In the genomic region with DNA sequence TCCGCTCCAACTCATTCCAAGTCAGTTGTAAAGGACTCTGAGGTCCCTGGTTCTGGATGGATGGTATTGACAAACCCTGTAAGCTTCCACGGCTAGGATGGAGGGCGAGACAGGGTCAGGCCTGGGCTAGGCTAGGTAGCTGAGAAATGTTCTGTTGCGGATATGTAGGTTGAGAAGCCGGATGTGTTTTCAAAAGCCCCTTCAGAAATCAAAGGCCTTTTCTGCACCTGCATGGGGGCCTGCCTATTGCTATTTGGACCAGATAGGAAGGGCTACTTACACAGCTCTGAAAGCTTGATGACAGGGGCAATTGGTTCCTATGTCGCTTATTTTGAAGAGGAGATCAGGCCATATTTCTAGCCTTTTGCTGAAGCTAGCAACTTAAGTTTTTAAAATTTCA, we compare ENCODE assay signal across 29 cellular contexts. TPM values are rescaled to one million over a fixed set of nuclear protein-coding genes. Genes with fewer than 3 reads are reported as not detected.
"Had no signal": no experiment of that assay in that cellular context is flagged by ENCODE, and none has a peak within 500 bp of the region (broad histone marks: within the 10 kb centered on the region; RNA-seq: fewer than 3 reads in every experiment).

No MANE protein-coding gene starts in this region.

- H3K27me3 Mint-ChIP-seq: progenitor cell of endocrine pancreas; stimulated activated naive CD8-positive, alpha-beta T cell treated with anti-CD3 and anti-CD28 coated beads, Interleukin-15, Interleukin-2, amounts not matched to agents 100 ng/mL and 50 ng/mL, for 24 hours had no signal

- H3K27ac ChIP-seq: neural progenitor cell, ovary, parathyroid adenoma, psoas muscle, right lobe of liver, sigmoid colon, stomach, thoracic aorta, thyroid gland, tibial nerve, upper lobe of left lung, vagina had no signal

- H3K4me1 ChIP-seq: neural progenitor cell, parathyroid adenoma, psoas muscle, right lobe of liver, sigmoid colon, stomach, thyroid gland, tibial nerve, upper lobe of left lung, vagina had no signal

- H3K36me3 Mint-ChIP-seq: natural killer cell treated with Interleukin-12 subunit alpha and Interleukin-12 subunit beta and Interleukin-15 and Interleukin-18, amount 100 ng/mL, for 72 hours; neural progenitor cell; stimulated activated effector memory CD8-positive, alpha-beta T cell treated with anti-CD3 and anti-CD28 coated beads, Interleukin-12 subunit alpha, Interleukin-12 subunit beta, amount 100 ng/mL, for 72 hours; stimulated activated naive B cell treated with anti-CD40 and anti-IgM and Interleukin-4, amounts not matched to agents 10 μg/mL and 1 μg/mL and 100 μg/mL, for 72 hours had no signal

- ATAC-seq: natural killer cell treated with Interleukin-12 subunit alpha and Interleukin-12 subunit beta and Interleukin-15 and Interleukin-18, amount 100 ng/mL, for 72 hours; psoas muscle; right cardiac atrium; right lobe of liver; stimulated activated effector memory CD8-positive, alpha-beta T cell treated with anti-CD3 and anti-CD28 coated beads, Interleukin-12 subunit alpha, Interleukin-12 subunit beta, amount 100 ng/mL, for 72 hours; stimulated activated naive B cell treated with anti-CD40 and anti-IgM and Interleukin-4, amounts not matched to agents 10 μg/mL and 1 μg/mL and 100 μg/mL, for 72 hours had no signal

- DNase-seq: nephron progenitor cell; occipital lobe; ovary; posterior cingulate gyrus; psoas muscle; right cardiac atrium; right lobe of liver; sigmoid colon; small intestine; stimulated activated CD4-positive, alpha-beta T cell treated with anti-CD3 and anti-CD28 coated beads, Interleukin-15, amount 100 ng/mL, for 24 hours; stimulated activated CD4-positive, alpha-beta T cell treated with anti-CD3 and anti-CD28 coated beads, Interleukin-2, amount 100 ng/mL, for 24 hours; stimulated activated CD4-positive, alpha-beta T cell treated with anti-CD3 and anti-CD28 coated beads, Interleukin-2, amount 100 ng/mL, for 48 hours; stimulated activated CD4-positive, alpha-beta T cell treated with anti-CD3 and anti-CD28 coated beads, Interleukin-4, amount 100 ng/mL, for 24 hours; stimulated activated naive B cell treated with anti-CD40 and anti-IgM and Interleukin-4, amounts not matched to agents 10 μg/mL and 1 μg/mL and 100 μg/mL, for 72 hours; stimulated activated naive CD4-positive, alpha-beta T cell treated with Interleukin-2 at 50 U/mL for 16 hours; stomach; thyroid gland; trophoblast cell; upper lobe of left lung had no signal

- H3K4me1 Mint-ChIP-seq: stimulated activated effector memory CD8-positive, alpha-beta T cell treated with anti-CD3 and anti-CD28 coated beads, Interleukin-12 subunit alpha, Interleukin-12 subunit beta, amount 100 ng/mL, for 72 hours had no signal

- H3K4me3 Mint-ChIP-seq: natural killer cell treated with Interleukin-12 subunit alpha and Interleukin-12 subunit beta and Interleukin-15 and Interleukin-18, amount 100 ng/mL, for 72 hours; nephron progenitor cell; neural progenitor cell; stimulated activated effector memory CD8-positive, alpha-beta T cell treated with anti-CD3 and anti-CD28 coated beads, Interleukin-12 subunit alpha, Interleukin-12 subunit beta, amount 100 ng/mL, for 72 hours; stimulated activated naive B cell treated with anti-CD40 and anti-IgM and Interleukin-4, amounts not matched to agents 10 μg/mL and 1 μg/mL and 100 μg/mL, for 72 hours; stimulated activated naive CD8-positive, alpha-beta T cell treated with anti-CD3 and anti-CD28 coated beads, Interleukin-15, Interleukin-2, amounts not matched to agents 100 ng/mL and 50 ng/mL, for 24 hours had no signal

- H3K27ac Mint-ChIP-seq: natural killer cell treated with Interleukin-12 subunit alpha and Interleukin-12 subunit beta and Interleukin-15 and Interleukin-18, amount 100 ng/mL, for 72 hours; nephron progenitor cell; neural progenitor cell; progenitor cell of endocrine pancreas; stimulated activated effector memory CD8-positive, alpha-beta T cell treated with anti-CD3 and anti-CD28 coated beads, Interleukin-12 subunit alpha, Interleukin-12 subunit beta, amount 100 ng/mL, for 72 hours; stimulated activated naive B cell treated with anti-CD40 and anti-IgM and Interleukin-4, amounts not matched to agents 10 μg/mL and 1 μg/mL and 100 μg/mL, for 72 hours; stimulated activated naive CD8-positive, alpha-beta T cell treated with anti-CD3 and anti-CD28 coated beads, Interleukin-15, Interleukin-2, amounts not matched to agents 100 ng/mL and 50 ng/mL, for 24 hours had no signal

- H3K36me3 ChIP-seq: neural progenitor cell, ovary, right lobe of liver, sigmoid colon, stomach, thoracic aorta, thyroid gland, tibial nerve, upper lobe of left lung, vagina had no signal

- H3K27me3 ChIP-seq: neural progenitor cell, ovary, right lobe of liver, sigmoid colon, thyroid gland, upper lobe of left lung, vagina had no signal

- H3K4me3 ChIP-seq: neural progenitor cell, ovary, psoas muscle, right lobe of liver, sigmoid colon, stomach, thoracic aorta, thyroid gland, tibial nerve, upper lobe of left lung, vagina had no signal

- H3K9ac ChIP-seq: neural progenitor cell, parathyroid adenoma had no signal

- H3K79me2 ChIP-seq: parathyroid adenoma had no signal

- H3K9me3 Mint-ChIP-seq: natural killer cell treated with Interleukin-12 subunit alpha and Interleukin-12 subunit beta and Interleukin-15 and Interleukin-18, amount 100 ng/mL, for 72 hours; neural progenitor cell; stimulated activated effector memory CD8-positive, alpha-beta T cell treated with anti-CD3 and anti-CD28 coated beads, Interleukin-12 subunit alpha, Interleukin-12 subunit beta, amount 100 ng/mL, for 72 hours; stimulated activated naive B cell treated with anti-CD40 and anti-IgM and Interleukin-4, amounts not matched to agents 10 μg/mL and 1 μg/mL and 100 μg/mL, for 72 hours; stimulated activated naive CD8-positive, alpha-beta T cell treated with anti-CD3 and anti-CD28 coated beads, Interleukin-15, Interleukin-2, amounts not matched to agents 100 ng/mL and 50 ng/mL, for 24 hours had no signal

- H3K4me2 ChIP-seq: neural progenitor cell had no signal

- H3K9me3 ChIP-seq: ovary, psoas muscle, right lobe of liver, sigmoid colon, stomach, thoracic aorta, thyroid gland, tibial nerve, upper lobe of left lung, vagina had no signal

- FAIRE-seq: small intestine, urothelium cell line had no signal

- H2AFZ ChIP-seq: neural progenitor cell, parathyroid adenoma had no signal

RNA-seq across cellular contexts. Expression of gene DRP2, which starts 1.9 kb away (rescaled TPM):
- total RNA-seq: right lobe of liver, thyroid gland had no signal
